ENCODE assay signal across 16 cellular contexts in the genomic region with DNA sequence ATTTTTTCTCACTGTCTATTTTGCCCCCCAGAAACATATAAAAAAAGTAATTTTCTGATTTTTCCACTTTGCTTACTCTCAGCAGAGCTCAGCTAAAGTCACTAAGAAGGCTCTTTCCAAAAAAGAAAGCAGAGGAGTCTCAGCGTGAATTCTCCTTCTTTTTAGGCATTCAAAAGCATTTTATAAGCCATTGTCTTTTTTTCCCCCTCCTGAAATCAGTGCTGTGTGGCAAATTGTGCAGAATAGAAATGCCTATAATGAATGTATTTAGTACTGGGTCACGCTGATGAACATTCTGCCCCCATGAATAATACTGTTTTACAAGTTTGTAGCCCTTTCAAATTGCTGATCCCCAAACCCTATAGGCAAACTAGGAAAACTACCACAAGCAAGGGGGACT. TPM values are rescaled to one million over a fixed set of nuclear protein-coding genes. Genes with fewer than 3 reads are reported as not detected.
DNase-seq lines count a peak whose midpoint lies in the region; TF ChIP-seq lines count a peak whose summit lies in the region.
"Had no signal": no experiment of that assay in that cellular context is flagged by ENCODE, and none has a peak within 500 bp of the region (broad histone marks: within the 10 kb centered on the region; RNA-seq: fewer than 3 reads in every experiment).

No MANE protein-coding gene starts in this region.

- H3K18ac ChIP-seq in trophoblast cell (ENCODE audit: low read length): no peak overlapping the region

- DNase-seq in AG10803 (ENCODE audit: low read depth): no peak
- no peak for DNase-seq in hepatocyte (ENCODE audit: low spot score)
- no peak for DNase-seq in skeletal muscle cell (ENCODE audit: low read depth)
- no peak for DNase-seq in glomerular visceral epithelial cell (ENCODE audit: extremely low spot score)
- DNase-seq in CD14-positive monocyte (ENCODE audit: low spot score): no peak
- DNase-seq in trophoblast cell: no peak
- DNase-seq in cerebellum (ENCODE audit: low spot score): no peak
- DNase-seq: activated CD4-positive, alpha-beta memory T cell treated with anti-CD3 and anti-CD28 coated beads for 36 hours; activated naive CD4-positive, alpha-beta T cell; AML-193; caudate nucleus; HCEC 1CT; islet precursor cell; stimulated activated CD8-positive, alpha-beta memory T cell treated with anti-CD3 and anti-CD28 coated beads, Interleukin-4, amount 100 ng/mL, for 48 hours had no signal

- no peak overlapping the region for H2BK12ac ChIP-seq in trophoblast cell (ENCODE audit: low read length)

- peak overlapping the region; percentile 74 for H3K4me2 ChIP-seq in hepatocyte
- no peak overlapping the region for H3K4me2 ChIP-seq in trophoblast cell (ENCODE audit: low read length)

- H3K27me3 Mint-ChIP-seq in CD14-positive monocyte (ENCODE audit: low read depth in 3 of 3): no peaks in the 10 kb centered on the region
- H3K27me3 Mint-ChIP-seq: activated CD4-positive, alpha-beta memory T cell treated with anti-CD3 and anti-CD28 coated beads for 36 hours; natural killer cell treated with Interleukin-12 subunit alpha and Interleukin-12 subunit beta and Interleukin-15 and Interleukin-18, amount 100 ng/mL, for 72 hours had no signal

- intact Hi-C loops in CD14-positive monocyte (cut with micrococcal nuclease): no loop called here

- peaks cover 0 to 4% (median 0%) of the 10 kb centered on the region in 7 donors for H3K9me3 Mint-ChIP-seq in CD14-positive monocyte
- H3K9me3 Mint-ChIP-seq: activated CD4-positive, alpha-beta memory T cell treated with anti-CD3 and anti-CD28 coated beads for 36 hours; natural killer cell treated with Interleukin-12 subunit alpha and Interleukin-12 subunit beta and Interleukin-15 and Interleukin-18, amount 100 ng/mL, for 72 hours had no signal

- peaks cover 31% of the 10 kb centered on the region for H3K79me2 ChIP-seq in hepatocyte
- peaks cover 8% of the 10 kb centered on the region for H3K79me2 ChIP-seq in trophoblast cell (ENCODE audit: control insufficient read depth, insufficient read depth, low read length, poor library complexity)

- H4K91ac ChIP-seq in trophoblast cell (ENCODE audit: low read depth, low read length): no peak overlapping the region

- no peak overlapping the region for H2BK5ac ChIP-seq in trophoblast cell (ENCODE audit: low read depth, low read length, poor library complexity)

- no peak overlapping the region for H4K8ac ChIP-seq in trophoblast cell (ENCODE audit: low read depth, low read length)

- no peaks in the 10 kb centered on the region for H3K36me3 Mint-ChIP-seq in CD14-positive monocyte
- H3K36me3 Mint-ChIP-seq: activated CD4-positive, alpha-beta memory T cell treated with anti-CD3 and anti-CD28 coated beads for 36 hours; natural killer cell treated with Interleukin-12 subunit alpha and Interleukin-12 subunit beta and Interleukin-15 and Interleukin-18, amount 100 ng/mL, for 72 hours had no signal

- no peak overlapping the region for H2AK5ac ChIP-seq in trophoblast cell (ENCODE audit: low read length)

- H3K27me3 ChIP-seq in hepatocyte (no peaks in the 10 kb centered on the region), trophoblast cell (ENCODE audit: insufficient read depth, low read length) (no peaks in the 10 kb centered on the region)

- H3K4me3 ChIP-seq in AG10803 (ENCODE audit: low read length) (peak overlapping the region; percentile 90), WI38 (ENCODE audit: low read depth, low read length) (peak overlapping the region; percentile 86), hepatocyte (no peak overlapping the region), skeletal muscle cell (ENCODE audit: low read depth, low read length) (peak overlapping the region; percentile 16), trophoblast cell (ENCODE audit: low read depth, low read length) (no peak overlapping the region)

- no peaks in the 10 kb centered on the region for H3K9me2 ChIP-seq in hepatocyte (replicated peaks; ENCODE audit: insufficient read depth)

- H3K4ac ChIP-seq in trophoblast cell (ENCODE audit: low read depth, low read length): no peak overlapping the region

- H3K27ac Mint-ChIP-seq in CD14-positive monocyte: no peak overlapping the region
- H3K27ac Mint-ChIP-seq: activated CD4-positive, alpha-beta memory T cell treated with anti-CD3 and anti-CD28 coated beads for 36 hours; natural killer cell treated with Interleukin-12 subunit alpha and Interleukin-12 subunit beta and Interleukin-15 and Interleukin-18, amount 100 ng/mL, for 72 hours had no signal

- TF ChIP-seq CTCF in AG10803 (conservative IDR thresholded peaks at IDR 0.05; ENCODE audit: low read length) (no peak), WI38 (IDR thresholded peaks at IDR 0.05; ENCODE audit: low read depth, low read length) (no peak), hepatocyte (IDR thresholded peaks at IDR 0.05; ENCODE audit: poor library complexity) (no peak), CD14-positive monocyte (IDR thresholded peaks at IDR 0.05) (no peak)

- H3K27ac ChIP-seq in hepatocyte (peak overlapping the region; percentile 91), trophoblast cell (ENCODE audit: low read depth, low read length) (no peak overlapping the region)

- H2BK120ac ChIP-seq in trophoblast cell (ENCODE audit: insufficient read depth, low read length, poor library complexity): no peak overlapping the region

- H3K23ac ChIP-seq in trophoblast cell (ENCODE audit: low read length): no peak overlapping the region

- no peak overlapping the region for H4K12ac ChIP-seq in trophoblast cell (ENCODE audit: low read depth, low read length)

- H3K4me1 Mint-ChIP-seq in CD14-positive monocyte: no peaks in the 10 kb centered on the region

- H3K14ac ChIP-seq in trophoblast cell (ENCODE audit: low read length): no peak overlapping the region

- H3K9ac ChIP-seq in trophoblast cell (ENCODE audit: low read length): no peak overlapping the region

- peaks cover 20% of the 10 kb centered on the region for H4K20me1 ChIP-seq in hepatocyte (ENCODE audit: insufficient read depth, poor library complexity, severe bottlenecking)

- H2AFZ ChIP-seq in hepatocyte (no peak overlapping the region), trophoblast cell (ENCODE audit: insufficient read depth, low read length, poor library complexity) (no peak overlapping the region)

- H3K79me1 ChIP-seq in trophoblast cell (ENCODE audit: low read length): peaks cover 10% of the 10 kb centered on the region

- no peaks in the 10 kb centered on the region for H3K36me3 ChIP-seq in hepatocyte (replicated peaks; ENCODE audit: insufficient read depth, low read depth)
- peaks cover 3 to 10% of the 10 kb centered on the region in 2 experiments for H3K36me3 ChIP-seq in trophoblast cell (ENCODE audit: control insufficient read depth in 1 of 2, insufficient read depth in 2 of 2, low read length in 2 of 2)

- H3K4me3 Mint-ChIP-seq in CD14-positive monocyte: no peak overlapping the region
- H3K4me3 Mint-ChIP-seq: activated CD4-positive, alpha-beta memory T cell treated with anti-CD3 and anti-CD28 coated beads for 36 hours; natural killer cell treated with Interleukin-12 subunit alpha and Interleukin-12 subunit beta and Interleukin-15 and Interleukin-18, amount 100 ng/mL, for 72 hours had no signal

- H3K9me3 ChIP-seq in hepatocyte (ENCODE audit: low read depth) (no peaks in the 10 kb centered on the region), trophoblast cell (ENCODE audit: insufficient read depth, low read depth, low read length) (no peaks in the 10 kb centered on the region)

- WGBS in hepatocyte (ENCODE audit: low lambda C conversion rate, missing lambda C conversion rate): 62% methylated on average over 2 of the region's 2 CpGs
- no CpG with 5 or more reads among the region's 2 CpGs for WGBS in trophoblast cell (ENCODE audit: extremely low coverage, insufficient coverage, insufficient read length)

- H3K4me1 ChIP-seq in hepatocyte (ENCODE audit: insufficient read depth): no peaks in the 10 kb centered on the region
- peaks cover 8 to 14% of the 10 kb centered on the region in 2 experiments for H3K4me1 ChIP-seq in trophoblast cell (ENCODE audit: control insufficient read depth in 1 of 2, insufficient read depth in 2 of 2, low read length in 2 of 2)

RNA-seq across cellular contexts. Expression of gene PCDH18, which starts 1.6 kb away (rescaled TPM):
- total RNA-seq in hepatocyte: 70.9 and 73.4 TPM in 2 replicates
- 15.1 and 17.2 TPM in 2 replicates for polyA plus RNA-seq in hepatocyte
- polyA plus RNA-seq in CD14-positive monocyte: not detected
- polyA plus RNA-seq in trophoblast cell (2013): 24.3 and 26.5 TPM in 2 replicates
- total RNA-seq in cerebellum: 42.3 TPM
- total RNA-seq: natural killer cell treated with Interleukin-12 subunit alpha and Interleukin-12 subunit beta and Interleukin-15 and Interleukin-18, amount 100 ng/mL, for 72 hours had no signal

Comparison
In these comparisons a context has a peak if more than half of its experiments do, and no peak if none do; other contexts are left out.
1. H3K4me3 ChIP-seq: peak in AG10803 (single experiment), WI38 (single experiment) and skeletal muscle cell (single experiment); none in hepatocyte (single experiment) and trophoblast cell (single experiment).